ENCODE assay signal across 21 cellular contexts in the genomic region with DNA sequence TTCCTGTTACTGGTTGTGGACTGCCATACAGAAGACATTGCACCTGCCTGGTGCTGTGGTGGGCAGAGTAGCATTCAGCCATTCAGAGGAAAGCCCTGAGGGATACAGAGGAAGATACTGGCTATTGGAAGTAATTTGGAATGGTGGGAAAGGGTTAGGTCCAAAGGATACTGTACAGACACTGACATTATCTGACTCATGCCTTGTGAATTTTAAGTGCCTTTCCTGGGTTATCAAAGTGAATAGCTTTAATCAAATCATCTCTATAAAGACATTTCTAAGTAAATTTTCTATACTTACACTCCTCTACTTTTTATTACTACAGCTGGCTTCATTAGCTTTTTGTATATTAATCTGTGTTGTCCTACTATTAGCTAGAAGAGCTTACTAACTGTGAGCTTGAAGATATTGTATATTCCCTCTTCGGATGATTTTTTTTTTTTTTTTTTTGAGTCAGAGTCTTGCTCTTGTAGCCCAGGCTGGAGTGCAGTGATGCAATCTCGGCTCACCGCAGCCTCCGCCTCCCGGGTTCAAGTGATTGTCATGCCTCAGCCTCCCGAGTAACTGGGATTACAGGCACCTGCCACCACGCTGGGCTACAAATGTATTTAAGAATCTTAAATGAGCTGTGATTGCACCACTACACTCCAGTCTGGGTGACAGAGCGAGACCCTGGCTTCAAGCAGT.
DNase-seq lines count a peak whose midpoint lies in the region; ATAC-seq, FAIRE-seq and TF ChIP-seq lines count a peak whose summit lies in the region.
"Had no signal": no experiment of that assay in that cellular context is flagged by ENCODE, and none has a peak within 500 bp of the region (broad histone marks: within the 10 kb centered on the region; RNA-seq: fewer than 3 reads in every experiment).

No MANE protein-coding gene starts in this region.

- H3K27ac Mint-ChIP-seq in activated T-cell treated with anti-CD3 and anti-CD28 coated beads, Interleukin-2, amount 50 U/mL, for 24 hours, result peak overlapping the region; percentile 56
- no peak overlapping the region for H3K27ac Mint-ChIP-seq in activated T-cell treated with anti-CD3 and anti-CD28 coated beads, Interleukin-2, amount 50 U/mL, for 72 hours
- peak overlapping the region; percentile 52; the same call in 1 of the 2 replicates for H3K27ac Mint-ChIP-seq in WTC11
- H3K27ac Mint-ChIP-seq: type B pancreatic cell had no signal

- H3K9me3 Mint-ChIP-seq in activated T-cell treated with anti-CD3 and anti-CD28 coated beads, Interleukin-2, amount 50 U/mL, for 24 hours, result peaks cover 3% of the 10 kb centered on the region
- H3K9me3 Mint-ChIP-seq in activated T-cell treated with anti-CD3 and anti-CD28 coated beads, Interleukin-2, amount 50 U/mL, for 72 hours, result peaks cover 2 to 3% of the 10 kb centered on the region in 2 donors
- H3K9me3 Mint-ChIP-seq in WTC11, result peaks cover 17% of the 10 kb centered on the region

- no peak overlapping the region for H3K4me3 Mint-ChIP-seq in activated T-cell treated with anti-CD3 and anti-CD28 coated beads, Interleukin-2, amount 50 U/mL, for 24 hours
- no peak overlapping the region for H3K4me3 Mint-ChIP-seq in activated T-cell treated with anti-CD3 and anti-CD28 coated beads, Interleukin-2, amount 50 U/mL, for 72 hours
- H3K4me3 Mint-ChIP-seq in WTC11, result no peak overlapping the region
- H3K4me3 Mint-ChIP-seq: brain; naive thymus-derived CD8-positive, alpha-beta T cell; type B pancreatic cell had no signal

- CTCF ChIA-PET in WTC11 (lab: Charles Lee), result interaction anchor here (1.0 kb wide), 1 partner anchor 82 kb away, joined by 3 read pairs; no protein-coding TSS in a partner anchor

- no peak for FAIRE-seq in urothelium cell line (lab: Jason Lieb, UNC)
- FAIRE-seq: TTC549 had no signal

- no peak for ATAC-seq in activated T-cell treated with anti-CD3 and anti-CD28 coated beads, Interleukin-2, amount 50 U/mL, for 72 hours (replicated peaks in 1 of 2)
- ATAC-seq in WTC11 (no peak), HG03565 (IDR thresholded peaks at IDR 0.05; ENCODE audit: unreplicated experiment) (no peak)
- ATAC-seq: left lobe of liver; naive thymus-derived CD8-positive, alpha-beta T cell had no signal

- DNase-seq in activated T-cell treated with anti-CD3 and anti-CD28 coated beads, Interleukin-2, amount 50 U/mL, for 24 hours, result no peak
- DNase-seq in activated T-cell treated with anti-CD3 and anti-CD28 coated beads, Interleukin-2, amount 50 U/mL, for 72 hours, result no peak
- DNase-seq in LoVo (ENCODE audit: low spot score) (peak; percentile 17), WTC11 (ENCODE audit: low spot score) (no peak), urothelium cell line (ENCODE audit: low spot score) (peak; percentile 36), DMS79 treated with DMSO at 0.1 percent for 48 hours (lab: John Stamatoyannopoulos, UW) (no peak), NOMO-1 (lab: John Stamatoyannopoulos, UW; ENCODE audit: unreplicated experiment in 2 of 2) (no peak)
- DNase-seq: activated T-cell treated with anti-CD3 and anti-CD28 coated beads, Interleukin-2, amount 50 U/mL, for 1 hour; effector CD8-positive, alpha-beta T cell; foreskin melanocyte; naive thymus-derived CD8-positive, alpha-beta T cell; NCI-H1105; NCI-H1930; OCI-M1; SHP77 treated with DMSO at 0.1 percent for 48 hours; stimulated activated CD4-positive, alpha-beta T cell treated with anti-CD3 and anti-CD28 coated beads, Interleukin-1b, Interleukin-23, amount 100 ng/mL, for 48 hours had no signal

- H3K27me3 Mint-ChIP-seq in activated T-cell treated with anti-CD3 and anti-CD28 coated beads, Interleukin-2, amount 50 U/mL, for 24 hours, result no peaks in the 10 kb centered on the region
- no peaks in the 10 kb centered on the region for H3K27me3 Mint-ChIP-seq in activated T-cell treated with anti-CD3 and anti-CD28 coated beads, Interleukin-2, amount 50 U/mL, for 72 hours (ENCODE audit: low read depth)
- H3K27me3 Mint-ChIP-seq in WTC11 (ENCODE audit: low read depth), result no peaks in the 10 kb centered on the region; the same call in 1 of the 2 replicates
- H3K27me3 Mint-ChIP-seq: brain; naive thymus-derived CD8-positive, alpha-beta T cell; type B pancreatic cell had no signal

- TF ChIP-seq CTCF in WTC11 (IDR thresholded peaks at IDR 0.05), result no peak

- POLR2A ChIA-PET in WTC11 (lab: Charles Lee), result no interaction called here

- peaks cover 63% of the 10 kb centered on the region for H3K36me3 Mint-ChIP-seq in activated T-cell treated with anti-CD3 and anti-CD28 coated beads, Interleukin-2, amount 50 U/mL, for 24 hours (ENCODE audit: low read depth)
- peaks cover under 1 to 14% of the 10 kb centered on the region in 2 donors for H3K36me3 Mint-ChIP-seq in activated T-cell treated with anti-CD3 and anti-CD28 coated beads, Interleukin-2, amount 50 U/mL, for 72 hours (ENCODE audit: insufficient read depth in 2 of 2)
- peaks cover 15% of the 10 kb centered on the region for H3K36me3 Mint-ChIP-seq in WTC11

- peaks cover 7% of the 10 kb centered on the region for H3K4me1 Mint-ChIP-seq in activated T-cell treated with anti-CD3 and anti-CD28 coated beads, Interleukin-2, amount 50 U/mL, for 24 hours (ENCODE audit: low read depth)
- H3K4me1 Mint-ChIP-seq in activated T-cell treated with anti-CD3 and anti-CD28 coated beads, Interleukin-2, amount 50 U/mL, for 72 hours (ENCODE audit: low read depth), result peaks cover 6% of the 10 kb centered on the region
- no peaks in the 10 kb centered on the region for H3K4me1 Mint-ChIP-seq in WTC11

TF ChIP-seq in WTC11, 78 proteins besides CTCF, POLR2A, EP300 and RAD21 (continues in another document):
- no peak for TF ChIP-seq OVOL2 (CRISPR knock-in tag; IDR thresholded peaks at IDR 0.05; ENCODE audit: borderline replicate concordance)
- TF ChIP-seq SP1 (CRISPR knock-in tag; conservative IDR thresholded peaks at IDR 0.05), result no peak
- no peak for TF ChIP-seq STAT6 (CRISPR knock-in tag; conservative IDR thresholded peaks at IDR 0.05; ENCODE audit: low read depth)
- TF ChIP-seq NR1H2 (CRISPR knock-in tag; IDR thresholded peaks at IDR 0.05), result no peak
- TF ChIP-seq AR (CRISPR knock-in tag; IDR thresholded peaks at IDR 0.05), result no peak
- no peak for TF ChIP-seq ZNF219 (CRISPR knock-in tag; IDR thresholded peaks at IDR 0.05; ENCODE audit: borderline replicate concordance)
- TF ChIP-seq PRRX2 (CRISPR knock-in tag; IDR thresholded peaks at IDR 0.05), result no peak
- TF ChIP-seq RELA (CRISPR knock-in tag; IDR thresholded peaks at IDR 0.05; ENCODE audit: borderline replicate concordance), result no peak
- TF ChIP-seq ESRRA (CRISPR knock-in tag; IDR thresholded peaks at IDR 0.05; ENCODE audit: borderline replicate concordance), result no peak

Comparison
In these comparisons a context has a peak if more than half of its experiments do, and no peak if none do; other contexts are left out.
1. DNase-seq: peak in LoVo (single experiment) and urothelium cell line (single experiment); none in activated T-cell treated with anti-CD3 and anti-CD28 coated beads, Interleukin-2, amount 50 U/mL, for 24 hours (single experiment), activated T-cell treated with anti-CD3 and anti-CD28 coated beads, Interleukin-2, amount 50 U/mL, for 72 hours (0 of 2), WTC11 (single experiment), DMS79 treated with DMSO at 0.1 percent for 48 hours (single experiment) and NOMO-1 (0 of 2).